20 cellular contexts compared by ENCODE assay signal in genomic region chr20:17676378-17676759, GRCh38. TPM values are rescaled to one million over a fixed set of nuclear protein-coding genes. Genes with fewer than 3 reads are reported as not detected.
"Had no signal": no experiment of that assay in that cellular context is flagged by ENCODE, and none has a peak within 500 bp of the region (broad histone marks: within the 10 kb centered on the region; RNA-seq: fewer than 3 reads in every experiment).

No MANE protein-coding gene starts in this region.

- H3K4me3 ChIP-seq: cardiac muscle cell, colonic mucosa had no signal

- H3K27ac Mint-ChIP-seq: activated CD4-positive, alpha-beta T cell treated with anti-CD3 and anti-CD28 coated beads, Interleukin-2, amount 10 ng/mL, durations not matched to agents 7 days and 5 days; activated naive CD8-positive, alpha-beta T cell; mesothelial cell of epicardium; stimulated activated memory B cell treated with anti-CD40 and anti-IgM and Interleukin-4, amounts not matched to agents 10 μg/mL and 1 μg/mL and 100 μg/mL, for 72 hours; T-helper 17 cell had no signal

- DNase-seq: activated CD4-positive, alpha-beta T cell treated with anti-CD3 and anti-CD28 coated beads, Interleukin-2, amount 10 ng/mL, durations not matched to agents 7 days and 5 days; activated CD4-positive, CD25-positive, alpha-beta regulatory T cell; activated CD8-positive, alpha-beta memory T cell treated with anti-CD3 and anti-CD28 coated beads for 24 hours; activated effector memory CD4-positive, alpha-beta T cell treated with Interleukin-2 at 50 U/mL for 16 hours; colonic mucosa; effector CD8-positive, alpha-beta T cell; small intestine; substantia nigra; T-helper 17 cell had no signal

- H3K4me3 Mint-ChIP-seq: activated CD4-positive, alpha-beta T cell treated with anti-CD3 and anti-CD28 coated beads, Interleukin-2, amount 10 ng/mL, durations not matched to agents 7 days and 5 days; activated naive CD8-positive, alpha-beta T cell; mesothelial cell of epicardium; stimulated activated memory B cell treated with anti-CD40 and anti-IgM and Interleukin-4, amounts not matched to agents 10 μg/mL and 1 μg/mL and 100 μg/mL, for 72 hours; T-helper 17 cell had no signal

- H3K27me3 ChIP-seq: cardiac muscle cell, colonic mucosa had no signal

- H3K27ac ChIP-seq: cardiac muscle cell, colonic mucosa had no signal

- ATAC-seq: right cardiac atrium; SK-N-SH treated with all-trans-retinoic acid at 6 μM for 48 hours; stimulated activated memory B cell treated with anti-CD40 and anti-IgM and Interleukin-4, amounts not matched to agents 10 μg/mL and 1 μg/mL and 100 μg/mL, for 72 hours; T-helper 17 cell had no signal

- H3K27me3 Mint-ChIP-seq: activated CD4-positive, alpha-beta T cell treated with anti-CD3 and anti-CD28 coated beads, Interleukin-2, amount 10 ng/mL, durations not matched to agents 7 days and 5 days; activated naive CD8-positive, alpha-beta T cell; stimulated activated memory B cell treated with anti-CD40 and anti-IgM and Interleukin-4, amounts not matched to agents 10 μg/mL and 1 μg/mL and 100 μg/mL, for 72 hours; T-helper 17 cell had no signal

- H3K36me3 ChIP-seq: cardiac muscle cell, colonic mucosa had no signal

- H3K9me3 ChIP-seq: colonic mucosa had no signal

- H3K9me3 Mint-ChIP-seq: activated CD4-positive, alpha-beta T cell treated with anti-CD3 and anti-CD28 coated beads, Interleukin-2, amount 10 ng/mL, durations not matched to agents 7 days and 5 days; mesothelial cell of epicardium; stimulated activated memory B cell treated with anti-CD40 and anti-IgM and Interleukin-4, amounts not matched to agents 10 μg/mL and 1 μg/mL and 100 μg/mL, for 72 hours had no signal

RNA-seq across cellular contexts. Expression of gene BANF2, which starts 23.4 kb away (rescaled TPM):
- total RNA-seq: activated CD4-positive, alpha-beta T cell treated with anti-CD3 and anti-CD28 coated beads, Interleukin-2, amount 10 ng/mL, durations not matched to agents 7 days and 5 days; cardiac muscle cell; colonic mucosa; kidney epithelial cell; liver; mesothelial cell of epicardium; myocyte; posterior vena cava; right cardiac atrium; T-helper 17 cell; ureter had no signal
- polyA plus RNA-seq: cardiac muscle cell, liver, right cardiac atrium, small intestine had no signal
